Comparison of ENCODE assay signal across 20 cellular contexts in the genomic region with DNA sequence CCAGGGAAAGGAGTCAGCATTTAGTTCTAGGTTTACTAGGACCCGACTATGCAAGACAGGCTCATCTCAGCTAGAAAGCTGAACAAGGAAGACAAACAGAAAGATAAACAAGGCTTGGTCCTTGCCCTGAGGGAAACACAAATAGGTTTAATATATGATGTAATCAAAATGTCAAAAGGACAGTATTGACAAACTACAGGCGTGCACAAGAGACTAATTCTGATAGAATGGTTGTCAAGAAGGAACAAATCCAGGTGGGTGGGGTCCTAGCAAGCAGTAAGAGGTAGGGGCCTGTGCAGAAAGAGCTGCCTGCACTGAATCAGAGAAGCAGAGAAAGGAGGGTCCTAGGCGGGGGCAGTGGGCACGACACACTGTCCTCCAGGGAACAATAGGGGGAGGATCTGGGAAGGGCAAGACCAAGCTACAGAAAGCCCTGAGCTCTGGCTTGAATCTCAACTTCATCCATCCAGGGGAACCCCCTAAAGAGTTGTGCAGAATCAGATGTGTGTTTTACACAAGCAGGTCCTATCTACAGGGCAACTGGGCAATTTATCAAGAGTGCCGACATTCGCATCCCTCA. TPM values are rescaled to one million over a fixed set of nuclear protein-coding genes. Genes with fewer than 3 reads are reported as not detected.
A peak's percentile ranks its signal among the peaks of the same experiment; 100 is the strongest.
DNase-seq lines count a peak whose midpoint lies in the region; ATAC-seq, FAIRE-seq and TF ChIP-seq lines count a peak whose summit lies in the region.
"Had no signal": no experiment of that assay in that cellular context is flagged by ENCODE, and none has a peak within 500 bp of the region (broad histone marks: within the 10 kb centered on the region; RNA-seq: fewer than 3 reads in every experiment).

No MANE protein-coding gene starts in this region.

- no peak overlapping the region for H3K4me3 ChIP-seq in A549
- no peak overlapping the region for H3K4me3 ChIP-seq in OCI-LY1 (ENCODE audit: low read depth, low read length, poor library complexity, severe bottlenecking)
- H3K4me3 ChIP-seq in liver (ENCODE audit: low read depth in 1 of 3, low read length in 3 of 3), result no peak overlapping the region
- H3K4me3 ChIP-seq in uterus, result no peak overlapping the region
- H3K4me3 ChIP-seq: ascending aorta, SJCRH30, suprapubic skin had no signal

- POLR2A ChIA-PET in A549 (lab: Yijun Ruan, JAX), result no interaction called here

- DNase-seq in A549 (ENCODE audit: low read depth in 1 of 2, low spot score in 1 of 2) (no peak), GM12892 (ENCODE audit: insufficient read length) (no peak), uterus (no peak), GM19240 (ENCODE audit: insufficient read length, low spot score) (no peak), cerebellar nuclear complex (lab: John Stamatoyannopoulos, UW) (no peak)
- no peak for DNase-seq in stimulated activated CD4-positive, alpha-beta T cell treated with anti-CD3 and anti-CD28 coated beads, Interleukin-2, amount 100 ng/mL, for 48 hours
- DNase-seq: activated CD4-positive, alpha-beta T cell treated with anti-CD3 and anti-CD28 coated beads, Interleukin-2, amount 50 U/mL, for 1 hour; activated naive CD4-positive, alpha-beta T cell treated with Interleukin-2 at 50 U/mL for 16 hours; CD4-positive, alpha-beta memory T cell; effector memory CD8-positive, alpha-beta T cell; natural killer cell; NCI-H1417 treated with DMSO at 0.1 percent for 48 hours; NCI-H774; OCI-M1; SJCRH30; T-helper 17 cell had no signal

- TF ChIP-seq CTCF in A549 (IDR thresholded peaks at IDR 0.05) (no peak), OCI-LY1 (IDR thresholded peaks at IDR 0.05; ENCODE audit: low read length) (no peak), liver (IDR thresholded peaks at IDR 0.05; ENCODE audit: low read depth, low read length, missing input control) (no peak), uterus (IDR thresholded peaks at IDR 0.05) (no peak)

- H3K27me3 ChIP-seq in OCI-LY1 (ENCODE audit: insufficient read depth, low read length) (no peaks in the 10 kb centered on the region), liver (ENCODE audit: control insufficient read depth in 4 of 4, insufficient read depth in 4 of 4, low read length in 3 of 4) (no peaks in the 10 kb centered on the region), uterus (no peaks in the 10 kb centered on the region)
- H3K27me3 ChIP-seq: ascending aorta, SJCRH30, suprapubic skin had no signal

- no peak overlapping the region for H2AFZ ChIP-seq in OCI-LY1 (ENCODE audit: low read length)

- no peaks in the 10 kb centered on the region for H3K9me2 ChIP-seq in OCI-LY1 (ENCODE audit: low read depth, low read length)

- TF ChIP-seq POLR2A in A549 (IDR thresholded peaks at IDR 0.05; ENCODE audit: low read length), result no peak
- TF ChIP-seq POLR2A in GM12892 (IDR thresholded peaks at IDR 0.05; ENCODE audit: low read depth, low read length), result 0 out of 2 replicates have a peak, but pooled peaks have one; percentile 36
- no peak for TF ChIP-seq POLR2A in uterus (IDR thresholded peaks at IDR 0.05)

- CTCF ChIA-PET in A549 (lab: Yijun Ruan, JAX), result no interaction called here

- H3K9ac ChIP-seq in OCI-LY1 (ENCODE audit: low read length), result no peak overlapping the region
- peak overlapping the region in 1 of 2 donors; percentile 53 for H3K9ac ChIP-seq in liver (ENCODE audit: low read depth in 1 of 2, low read length in 2 of 2)

- H3F3A ChIP-seq in OCI-LY1 (ENCODE audit: insufficient read depth, low read length), result no peaks in the 10 kb centered on the region

- 56% methylated on average over 6 of the region's 6 CpGs for WGBS in A549 (ENCODE audit: missing lambda C conversion rate)
- WGBS in liver, result 48% methylated on average over 6 of the region's 6 CpGs

- FAIRE-seq in A549 (lab: Jason Lieb, UNC), result no peak
- FAIRE-seq in GM12892 (lab: Jason Lieb, UNC), result no peak

- H3K9me3 ChIP-seq in A549 (no peaks in the 10 kb centered on the region; the same call in 2 of the 3 replicates), OCI-LY1 (ENCODE audit: low read length) (no peaks in the 10 kb centered on the region), liver (ENCODE audit: control insufficient read depth in 4 of 4, low read length in 3 of 4) (no peaks in the 10 kb centered on the region), uterus (no peaks in the 10 kb centered on the region)
- H3K9me3 ChIP-seq: ascending aorta, SJCRH30, suprapubic skin had no signal

- H3K79me2 ChIP-seq in OCI-LY1 (ENCODE audit: insufficient read depth, low read length), result peaks cover 86% of the 10 kb centered on the region

- ATAC-seq in A549, result no peak; a peak in 1 of 6 replicates
- ATAC-seq: effector memory CD8-positive, alpha-beta T cell; natural killer cell; T-helper 17 cell had no signal

- intact Hi-C loops in uterus (cut with DNase I; ENCODE audit: low total_unique reads), result no loop called here

- H3K4me2 ChIP-seq in A549 (0 out of 3 replicates have a peak overlapping the region, but pooled peaks have one; percentile 24), OCI-LY1 (ENCODE audit: low read length) (no peak overlapping the region)

- H3K27ac ChIP-seq in A549 (no peak overlapping the region), OCI-LY1 (ENCODE audit: low read depth, low read length, poor library complexity, severe bottlenecking) (peak overlapping the region; percentile 46), liver (ENCODE audit: low read depth in 1 of 2, low read length in 2 of 2) (peak overlapping the region; percentile 49 to 68), uterus (no peak overlapping the region)
- H3K27ac ChIP-seq: ascending aorta, SJCRH30, suprapubic skin had no signal

- TF ChIP-seq RAD21 in A549 (conservative IDR thresholded peaks at IDR 0.05 in 1 of 2, IDR thresholded peaks at IDR 0.05 in 1 of 2) (no peak), liver (IDR thresholded peaks at IDR 0.05) (peak in 1 of 2 donors; percentile 53)

- H3K4me1 ChIP-seq in A549 (peaks cover 14% of the 10 kb centered on the region; the same call in 2 of the 3 replicates), OCI-LY1 (ENCODE audit: insufficient read depth, low read length, severe bottlenecking) (peaks cover 66% of the 10 kb centered on the region), liver (ENCODE audit: control insufficient read depth in 4 of 4, insufficient read depth in 4 of 4, low read length in 3 of 4) (peaks cover 1 to 16% (median 14%) of the 10 kb centered on the region in 4 donors), uterus (no peaks in the 10 kb centered on the region)
- H3K4me1 ChIP-seq: SJCRH30 had no signal

- peaks cover 99% of the 10 kb centered on the region for H3K36me3 ChIP-seq in OCI-LY1 (ENCODE audit: insufficient read depth, low read length)
- peaks cover 0 to 16% (median 6%) of the 10 kb centered on the region in 4 donors for H3K36me3 ChIP-seq in liver (ENCODE audit: control insufficient read depth in 4 of 4, insufficient read depth in 3 of 4, low read depth in 1 of 4, low read length in 3 of 4)
- no peaks in the 10 kb centered on the region for H3K36me3 ChIP-seq in uterus

- no peaks in the 10 kb centered on the region for H4K20me1 ChIP-seq in OCI-LY1 (ENCODE audit: insufficient read depth, low read length)

- no peak for TF ChIP-seq EP300 in A549 (IDR thresholded peaks at IDR 0.05)

TF ChIP-seq in A549, 52 proteins besides CTCF, POLR2A, EP300 and RAD21:
- no peak for TF ChIP-seq CBX8 (IDR thresholded peaks at IDR 0.05)
- no peak for TF ChIP-seq SMC3 (IDR thresholded peaks at IDR 0.05)
- no peak for TF ChIP-seq SREBF2 (IDR thresholded peaks at IDR 0.05)
- no peak for TF ChIP-seq CBX2 (IDR thresholded peaks at IDR 0.05; ENCODE audit: borderline replicate concordance, low read depth)
- no peak for TF ChIP-seq NR3C1 (IDR thresholded peaks at IDR 0.05)
- no peak for TF ChIP-seq CEBPB (IDR thresholded peaks at IDR 0.05)
- no peak for TF ChIP-seq ZNF302 (CRISPR knock-in tag; IDR thresholded peaks at IDR 0.05)
- TF ChIP-seq HOXA7 (CRISPR knock-in tag; IDR thresholded peaks at IDR 0.05), result no peak
- TF ChIP-seq HOXB5 (CRISPR knock-in tag; IDR thresholded peaks at IDR 0.05), result no peak
- no peak for TF ChIP-seq RNF2 (IDR thresholded peaks at IDR 0.05; ENCODE audit: borderline replicate concordance, low read depth)
- TF ChIP-seq HEYL (CRISPR knock-in tag; IDR thresholded peaks at IDR 0.05), result no peak

TF ChIP-seq in liver, 16 proteins besides CTCF, POLR2A, EP300 and RAD21 (continues in another document):
- TF ChIP-seq FOXA1 (IDR thresholded peaks at IDR 0.05), result peak; percentile 95
- no peak for TF ChIP-seq NR2F2 (IDR thresholded peaks at IDR 0.05)
- TF ChIP-seq HNF4G (IDR thresholded peaks at IDR 0.05), result peak; percentile 53
- TF ChIP-seq YY1 (IDR thresholded peaks at IDR 0.05), result peak; percentile 66
- TF ChIP-seq, protein P1, sequence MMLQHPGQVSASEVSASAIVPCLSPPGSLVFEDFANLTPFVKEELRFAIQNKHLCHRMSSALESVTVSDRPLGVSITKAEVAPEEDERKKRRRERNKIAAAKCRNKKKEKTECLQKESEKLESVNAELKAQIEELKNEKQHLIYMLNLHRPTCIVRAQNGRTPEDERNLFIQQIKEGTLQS (IDR thresholded peaks at IDR 0.05), result peak; percentile 74

RNA-seq across cellular contexts. Expression of gene RFTN1, which starts 23.3 kb away (rescaled TPM):
- 1.6 and 1.8 TPM in 2 replicates for polyA plus RNA-seq in A549 (2011; rRNA removed)
- 0.63 and 1.1 TPM in 2 replicates for polyA plus RNA-seq in A549 (2012; cell fraction: cytosol; rRNA removed)
- polyA plus RNA-seq in A549 (2012; cell fraction: nucleus; rRNA removed), result 1.4 and 1.6 TPM in 2 replicates
- polyA plus RNA-seq in A549 (2017; fragmentation: RNase III; extraction: RNeasy Plus Mini Kit Qiagen cat#74134 plus additional on column Dnase treatment), result 3.7 to 4.7 TPM (median 4.5 TPM) in 3 replicates
- 1.7 and 2.1 TPM in 2 replicates for polyA minus RNA-seq in A549 (2011; rRNA and poly(A)+ RNA removed)
- polyA plus RNA-seq in GM12892 (2012; ENCODE audit: missing spikeins), result 163 TPM
- total RNA-seq in liver, result 10 to 100 TPM in 1 of 2 donors, 1 to 10 TPM in 1; 4.4 to 20.4 TPM
- polyA plus RNA-seq in liver, result 10 to 100 TPM; 11.8 to 12.1 TPM
- 100 to 1,000 TPM in 1 of 4 donors, 10 to 100 TPM in 3; 32.0 to 187 (median 47.6) TPM for total RNA-seq in uterus

Comparison
In these comparisons a context has a peak if more than half of its experiments do, and no peak if none do; other contexts are left out.
1. H3K27ac ChIP-seq: peak in OCI-LY1 (single experiment) and liver (2 of 2); none in A549 (0 of 2) and uterus (0 of 2).